26 cellular contexts compared by ENCODE assay signal in the genomic region with DNA sequence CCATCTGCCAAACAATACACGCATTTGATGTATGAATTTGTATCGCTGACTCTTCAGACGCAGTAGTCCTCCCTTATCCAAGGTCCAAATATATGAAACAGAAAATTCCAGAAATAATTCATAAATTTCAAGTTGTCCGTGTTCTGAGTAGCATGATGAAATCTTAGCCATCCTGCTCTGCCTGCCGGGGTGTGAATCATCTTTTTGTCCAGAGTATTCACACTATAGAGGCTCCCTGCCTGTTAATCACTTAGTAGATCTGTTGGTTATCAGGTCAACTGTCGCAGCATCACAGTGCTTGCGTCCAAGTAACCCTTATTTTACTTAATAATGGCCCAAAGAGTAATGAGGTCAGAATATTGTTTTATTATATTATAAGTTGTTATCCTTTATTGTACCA. TPM values are rescaled to one million over a fixed set of nuclear protein-coding genes. Genes with fewer than 3 reads are reported as not detected.
A peak's percentile ranks its signal among the peaks of the same experiment; 100 is the strongest.
DNase-seq lines count a peak whose midpoint lies in the region; ATAC-seq, FAIRE-seq and TF ChIP-seq lines count a peak whose summit lies in the region.
"Had no signal": no experiment of that assay in that cellular context is flagged by ENCODE, and none has a peak within 500 bp of the region (broad histone marks: within the 10 kb centered on the region; RNA-seq: fewer than 3 reads in every experiment).

No MANE protein-coding gene starts in this region.

- H3K27me3 ChIP-seq in bronchial epithelial cell (ENCODE audit: control insufficient read depth, insufficient read depth, low read length) (no peaks in the 10 kb centered on the region), trophoblast cell (ENCODE audit: insufficient read depth, low read length) (no peaks in the 10 kb centered on the region), ovary (no peaks in the 10 kb centered on the region)
- H3K27me3 ChIP-seq: BE2C, BLaER1 had no signal

- H3K9me3 ChIP-seq in trophoblast cell (ENCODE audit: insufficient read depth, low read depth, low read length) (no peaks in the 10 kb centered on the region), ovary (no peaks in the 10 kb centered on the region)
- H3K9me3 ChIP-seq: BE2C had no signal

- TF ChIP-seq EP300 in ovary (IDR thresholded peaks at IDR 0.05) = no peak

- H3K9ac ChIP-seq in trophoblast cell (ENCODE audit: low read length) = no peak overlapping the region
- H3K9ac ChIP-seq: BLaER1 had no signal

- no peak overlapping the region for H3K23ac ChIP-seq in trophoblast cell (ENCODE audit: low read length)

- H3K4me3 ChIP-seq in bronchial epithelial cell (ENCODE audit: low read depth, low read length) (no peak overlapping the region), trophoblast cell (ENCODE audit: low read depth, low read length) (no peak overlapping the region), ovary (no peak overlapping the region)
- H3K4me3 ChIP-seq: BLaER1, GM12878 had no signal

- no peak overlapping the region for H2BK12ac ChIP-seq in trophoblast cell (ENCODE audit: low read length)

- no peak overlapping the region for H2BK5ac ChIP-seq in trophoblast cell (ENCODE audit: low read depth, low read length, poor library complexity)

- no CpG with 5 or more reads among the region's 7 CpGs for WGBS in trophoblast cell (ENCODE audit: extremely low coverage, insufficient coverage, insufficient read length)
- WGBS in ovary, 3 donors = 67 to 94% (median 91%) methylated on average over 7 of the region's 7 CpGs

- H2AFZ ChIP-seq in trophoblast cell (ENCODE audit: insufficient read depth, low read length, poor library complexity) = no peak overlapping the region

- no peak overlapping the region for H4K12ac ChIP-seq in trophoblast cell (ENCODE audit: low read depth, low read length)

- no peak overlapping the region for H4K8ac ChIP-seq in trophoblast cell (ENCODE audit: low read depth, low read length)

- no peak overlapping the region for H3K14ac ChIP-seq in trophoblast cell (ENCODE audit: low read length)

- no peak overlapping the region for H3K4me2 ChIP-seq in trophoblast cell (ENCODE audit: low read length)
- H3K4me2 ChIP-seq: BLaER1 had no signal

- H3K4ac ChIP-seq in trophoblast cell (ENCODE audit: low read depth, low read length) = no peak overlapping the region

- peaks cover under 1% of the 10 kb centered on the region for H3K79me2 ChIP-seq in trophoblast cell (ENCODE audit: control insufficient read depth, insufficient read depth, low read length, poor library complexity)

- H2AK5ac ChIP-seq in trophoblast cell (ENCODE audit: low read length) = no peak overlapping the region

- H3K18ac ChIP-seq in trophoblast cell (ENCODE audit: low read length) = no peak overlapping the region

- H3K27ac ChIP-seq in trophoblast cell (ENCODE audit: low read depth, low read length) (no peak overlapping the region), ovary (no peak overlapping the region)
- H3K27ac ChIP-seq: BLaER1 had no signal

- no peak for FAIRE-seq in bronchial epithelial cell (lab: Jason Lieb, UNC)
- FAIRE-seq: A204.1, GM12878, GM12892, GM18507 had no signal

- no peak for ATAC-seq in HG03457 (IDR thresholded peaks at IDR 0.05; ENCODE audit: unreplicated experiment)
- ATAC-seq: GM12878 had no signal

- no peak overlapping the region for H4K91ac ChIP-seq in trophoblast cell (ENCODE audit: low read depth, low read length)

- peaks cover 4% of the 10 kb centered on the region for H3K79me1 ChIP-seq in trophoblast cell (ENCODE audit: low read length)

- H2BK120ac ChIP-seq in trophoblast cell (ENCODE audit: insufficient read depth, low read length, poor library complexity) = no peak overlapping the region

- H3K36me3 ChIP-seq in bronchial epithelial cell (ENCODE audit: control insufficient read depth, insufficient read depth, low read length) = no peaks in the 10 kb centered on the region
- H3K36me3 ChIP-seq in trophoblast cell (ENCODE audit: control insufficient read depth in 1 of 2, insufficient read depth in 2 of 2, low read length in 2 of 2) = no peaks in the 10 kb centered on the region
- no peaks in the 10 kb centered on the region for H3K36me3 ChIP-seq in ovary
- H3K36me3 ChIP-seq: BE2C had no signal

- H3K4me1 ChIP-seq in trophoblast cell (ENCODE audit: control insufficient read depth in 1 of 2, insufficient read depth in 2 of 2, low read length in 2 of 2) = peaks cover 1 to 7% of the 10 kb centered on the region in 2 experiments
- H3K4me1 ChIP-seq in ovary (ENCODE audit: insufficient read depth) = no peaks in the 10 kb centered on the region
- H3K4me1 ChIP-seq: BE2C, BLaER1 had no signal

- TF ChIP-seq CTCF in bronchial epithelial cell (IDR thresholded peaks at IDR 0.05; ENCODE audit: insufficient read depth, low read length, severe bottlenecking) (no peak), ovary (IDR thresholded peaks at IDR 0.05) (no peak)

- DNase-seq in amniotic epithelial cell (ENCODE audit: low read depth) (peak; percentile 15), bronchial epithelial cell (ENCODE audit: low read depth) (peak; percentile 50), trophoblast cell (peak; percentile 45 to 65), ovary (no peak)
- DNase-seq: 8988T; ACHN; BE2C; C1 segment of cervical spinal cord; CD4-positive, alpha-beta memory T cell; CD4-positive, CD25-positive, alpha-beta regulatory T cell; CD8-positive, alpha-beta memory T cell; COR-L47; DMS 273 treated with DMSO at 0.1 percent for 48 hours; DMS153; DMS53; DMS79; DND-41; EL; GDM1 had no signal

- intact Hi-C loops in ovary (cut with DNase I) = no loop called here

- TF ChIP-seq POLR2A in ovary (IDR thresholded peaks at IDR 0.05) = no peak

RNA-seq across cellular contexts. Expression of a gene that starts 21.8 kb away (rescaled TPM):
- total RNA-seq in bronchial epithelial cell = 26.9 and 28.0 TPM in 2 replicates
- 108 and 109 TPM in 2 replicates for polyA plus RNA-seq in trophoblast cell (2013)
- total RNA-seq in ovary = 10 to 100 TPM; 17.3 to 32.7 (median 26.3) TPM
- polyA plus RNA-seq in ovary = 10 to 100 TPM; 23.6 to 46.1 TPM
- total RNA-seq: G401 had no signal

Comparison
In these comparisons a context has a peak if more than half of its experiments do, and no peak if none do; other contexts are left out.
1. DNase-seq: peak in amniotic epithelial cell (single experiment), bronchial epithelial cell (single experiment) and trophoblast cell (2 of 2); none in ovary (0 of 5).